In genomic region chr12:78703820-78704525, GRCh38 we compare ENCODE assay signal across 13 cellular contexts.
DNase-seq lines count a peak whose midpoint lies in the region; ATAC-seq and TF ChIP-seq lines count a peak whose summit lies in the region.
"Had no signal": no experiment of that assay in that cellular context is flagged by ENCODE, and none has a peak within 500 bp of the region (broad histone marks: within the 10 kb centered on the region; RNA-seq: fewer than 3 reads in every experiment).

No MANE protein-coding gene starts in this region.

- ATAC-seq in foreskin keratinocyte (peak; percentile 100), GM19463 (IDR thresholded peaks at IDR 0.05; ENCODE audit: unreplicated experiment) (no peak), HG02588 (IDR thresholded peaks at IDR 0.05; ENCODE audit: unreplicated experiment) (no peak)
- ATAC-seq: activated T-cell treated with anti-CD3 and anti-CD28 coated beads, Interleukin-2, amount 50 U/mL, for 72 hours; K562 had no signal

- TF ChIP-seq CTCF in foreskin keratinocyte (conservative IDR thresholded peaks at IDR 0.05), result no peak

- H3K27ac ChIP-seq in ACC112 (ENCODE audit: low read depth, low read length) (peak overlapping the region; percentile 71), foreskin keratinocyte (no peak overlapping the region)
- H3K27ac ChIP-seq: thoracic aorta had no signal

- H2AFZ ChIP-seq in ACC112 (ENCODE audit: low read length, unreplicated experiment), result no peak overlapping the region

- H3K27me3 ChIP-seq in ACC112 (ENCODE audit: insufficient read depth, low read length) (no peaks in the 10 kb centered on the region), adipocyte (replicated peaks; ENCODE audit: control insufficient read depth, insufficient read depth, low read length) (no peaks in the 10 kb centered on the region), foreskin keratinocyte (no peaks in the 10 kb centered on the region)

- DNase-seq in HS-27A (ENCODE audit: low read depth) (peak; percentile 69), adipocyte (ENCODE audit: low read depth) (peak; percentile 75), foreskin keratinocyte (peak; percentile 90 to 95), CD1c-positive myeloid dendritic cell (ENCODE audit: extremely low spot score) (no peak), NCI-H1048 (lab: John Stamatoyannopoulos, UW) (no peak)
- DNase-seq: activated CD4-positive, CD25-positive, alpha-beta regulatory T cell; activated T-cell treated with anti-CD3 and anti-CD28 coated beads, Interleukin-2, amount 50 U/mL, for 72 hours; RPMI8226 had no signal

- no peaks in the 10 kb centered on the region for H3K79me2 ChIP-seq in ACC112 (ENCODE audit: control insufficient read depth, insufficient read depth, low read length, unreplicated experiment)

- no peaks in the 10 kb centered on the region for H3K36me3 ChIP-seq in ACC112 (ENCODE audit: insufficient read depth, low read length)
- H3K36me3 ChIP-seq in adipocyte (ENCODE audit: control insufficient read depth, insufficient read depth, low read length, severe bottlenecking), result no peaks in the 10 kb centered on the region
- H3K36me3 ChIP-seq: thoracic aorta had no signal

- H3K9me3 ChIP-seq in adipocyte (ENCODE audit: control insufficient read depth, low read length), result no peaks in the 10 kb centered on the region
- H3K9me3 ChIP-seq: thoracic aorta had no signal

- H3K9ac ChIP-seq in adipocyte (ENCODE audit: low read length), result no peak overlapping the region

- H3K4me3 ChIP-seq in ACC112 (ENCODE audit: low read depth, low read length) (peak overlapping the region; percentile 31), adipocyte (ENCODE audit: low read length) (no peak overlapping the region)
- H3K4me3 ChIP-seq: K562, thoracic aorta had no signal

- H3K4me1 ChIP-seq in ACC112 (ENCODE audit: control insufficient read depth, insufficient read depth, low read length, unreplicated experiment) (peaks cover 18% of the 10 kb centered on the region), adipocyte (ENCODE audit: control insufficient read depth, insufficient read depth, low read length) (peaks cover 11% of the 10 kb centered on the region), foreskin keratinocyte (peaks cover 21% of the 10 kb centered on the region)

Comparison
In these comparisons a context has a peak if more than half of its experiments do, and no peak if none do; other contexts are left out.
1. DNase-seq: peak in HS-27A (single experiment), adipocyte (single experiment) and foreskin keratinocyte (2 of 2); none in CD1c-positive myeloid dendritic cell (single experiment) and NCI-H1048 (single experiment).